25 cellular contexts compared by ENCODE assay signal in genomic region chr1:204284929-204285328, GRCh38.
"Had no signal": no experiment of that assay in that cellular context is flagged by ENCODE, and none has a peak within 500 bp of the region (broad histone marks: within the 10 kb centered on the region; RNA-seq: fewer than 3 reads in every experiment).

No MANE protein-coding gene starts in this region.

- H3K36me3 ChIP-seq: SJSA1 had no signal

- H3K27ac ChIP-seq: SJSA1 had no signal

- H3K4me3 ChIP-seq: SJSA1 had no signal

- DNase-seq: activated CD4-positive, alpha-beta T cell treated with anti-CD3 and anti-CD28 coated beads for 48 hours; activated CD4-positive, alpha-beta T cell treated with anti-CD3 and anti-CD28 coated beads, Interleukin-2, amount 50 U/mL, for 4 hours; activated CD4-positive, CD25-positive, alpha-beta regulatory T cell treated with anti-CD3 and anti-CD28 coated beads, Interleukin-2, amount 50 U/mL, for 72 hours; activated CD8-positive, alpha-beta memory T cell treated with anti-CD3 and anti-CD28 coated beads, Interleukin-2, amount 10 ng/mL, durations not matched to agents 7 days and 5 days; activated effector memory CD4-positive, alpha-beta T cell treated with anti-CD3 and anti-CD28 coated beads, Interleukin-2, amount 50 U/mL, for 16 hours; activated naive CD4-positive, alpha-beta T cell treated with Interleukin-2 at 50 U/mL for 16 hours; activated naive CD8-positive, alpha-beta T cell treated with anti-CD3 and anti-CD28 coated beads, Interleukin-2, amount 50 U/mL, for 24 hours; activated T-cell treated with anti-CD3 and anti-CD28 coated beads, Interleukin-2, amount 50 U/mL, for 4 hours; amygdala; MM.1S; NCI-H1105; NCI-H1436; NCI-H1694 treated with DMSO at 0.1 percent for 48 hours; NCI-H2029 treated with DMSO at 0.1 percent for 48 hours; NCI-H345; NCI-H510A; NCI-H526 treated with DMSO at 0.1 percent for 48 hours; NCI-H82; RPMI8226; SHP77 had no signal

- ATAC-seq: activated CD8-positive, alpha-beta memory T cell treated with anti-CD3 and anti-CD28 coated beads, Interleukin-2, amount 10 ng/mL, durations not matched to agents 7 days and 5 days; activated naive CD4-positive, alpha-beta T cell treated with anti-CD3 and anti-CD28 coated beads, Interleukin-2, amount 50 U/mL, for 72 hours; activated naive CD8-positive, alpha-beta T cell treated with anti-CD3 and anti-CD28 coated beads, Interleukin-2, amount 50 U/mL, for 24 hours; activated T-cell treated with anti-CD3 and anti-CD28 coated beads, Interleukin-2, amount 50 U/mL, for 4 hours; Panc1; SK-N-SH treated with all-trans-retinoic acid at 6 μM for 48 hours; WTC11 had no signal

- H3K9me3 ChIP-seq: SJSA1 had no signal
